In genomic region chr5:12936184-12936583, GRCh38 we compare ENCODE assay signal across 18 cellular contexts.
"Had no signal": no experiment of that assay in that cellular context is flagged by ENCODE, and none has a peak within 500 bp of the region (broad histone marks: within the 10 kb centered on the region; RNA-seq: fewer than 3 reads in every experiment).

No MANE protein-coding gene starts in this region.

- H2AFZ ChIP-seq: PC-9 had no signal

- H3K4me1 ChIP-seq: Peyer's patch, SJCRH30 had no signal

- DNase-seq: IMR-90; Karpas-422; KG1; MG63; NCI-H1092; NCI-H1417 treated with DMSO at 0.1 percent for 48 hours; NCI-H146; NCI-H1694 treated with DMSO at 0.1 percent for 48 hours; NCI-H1930; NCI-H2107; NK-92 treated with Interleukin-12 subunit alpha and Interleukin-12 subunit beta, amount 100 ng/mL, for 24 hours; PC-9; Peyer's patch; SHP77 treated with DMSO at 0.1 percent for 48 hours; SJCRH30 had no signal

- FAIRE-seq: HepG2 had no signal

- H3K9me3 ChIP-seq: MG63, Peyer's patch, SJCRH30 had no signal

- H3K4me3 ChIP-seq: MG63, PC-9, Peyer's patch, SJCRH30 had no signal

- H3K36me3 ChIP-seq: MG63, Peyer's patch, SJCRH30 had no signal

- H3K4me2 ChIP-seq: PC-9 had no signal

- H3K27me3 ChIP-seq: MG63, Peyer's patch, SJCRH30 had no signal

- H3K27ac ChIP-seq: PC-9, Peyer's patch, SJCRH30 had no signal

- ATAC-seq: HepG2, Right ventricle myocardium inferior, SK-N-SH treated with all-trans-retinoic acid at 6 μM for 48 hours had no signal
